In genomic region chrX:139446832-139447231, GRCh38 we compare ENCODE assay signal across 30 cellular contexts.
"Had no signal": no experiment of that assay in that cellular context is flagged by ENCODE, and none has a peak within 500 bp of the region (broad histone marks: within the 10 kb centered on the region; RNA-seq: fewer than 3 reads in every experiment).

No MANE protein-coding gene starts in this region.

- H3K4me3 ChIP-seq: adrenal gland, body of pancreas, breast epithelium had no signal

- DNase-seq: activated CD4-positive, alpha-beta memory T cell treated with anti-CD3 and anti-CD28 coated beads, Interleukin-2, amount 10 ng/mL, durations not matched to agents 7 days and 5 days; activated CD4-positive, alpha-beta T cell treated with anti-CD3 and anti-CD28 coated beads for 1 hour; activated CD4-positive, alpha-beta T cell treated with anti-CD3 and anti-CD28 coated beads for 36 hours; activated CD4-positive, alpha-beta T cell treated with anti-CD3 and anti-CD28 coated beads for 48 hours; activated CD4-positive, alpha-beta T cell treated with anti-CD3 and anti-CD28 coated beads, Interleukin-2, amount 10 ng/mL, durations not matched to agents 7 days and 5 days; activated CD4-positive, alpha-beta T cell treated with anti-CD3 and anti-CD28 coated beads, Interleukin-2, amount 50 U/mL, for 48 hours; activated CD4-positive, CD25-positive, alpha-beta regulatory T cell; activated CD8-positive, alpha-beta memory T cell treated with anti-CD3 and anti-CD28 coated beads for 24 hours; activated CD8-positive, alpha-beta memory T cell treated with anti-CD3 and anti-CD28 coated beads, Interleukin-2, amount 10 ng/mL, durations not matched to agents 7 days and 5 days; activated CD8-positive, alpha-beta memory T cell treated with anti-CD3 and anti-CD28 coated beads, Interleukin-2, amount 50 U/mL, for 48 hours; activated CD8-positive, alpha-beta T cell treated with anti-CD3 and anti-CD28 coated beads, Interleukin-2, amount 10 ng/mL, durations not matched to agents 7 days and 5 days; activated effector memory CD4-positive, alpha-beta T cell treated with anti-CD3 and anti-CD28 coated beads, Interleukin-2, amount 50 U/mL, for 16 hours; activated naive CD4-positive, alpha-beta T cell; activated naive CD4-positive, alpha-beta T cell treated with anti-CD3 and anti-CD28 coated beads for 36 hours; activated naive CD4-positive, alpha-beta T cell treated with anti-CD3 and anti-CD28 coated beads, Interleukin-2, amount 50 U/mL, for 16 hours; activated naive CD8-positive, alpha-beta T cell treated with anti-CD3 and anti-CD28 coated beads for 36 hours; activated T-cell treated with anti-CD3 and anti-CD28 coated beads, Interleukin-2, amount 50 U/mL, for 24 hours; activated T-cell treated with anti-CD3 and anti-CD28 coated beads, Interleukin-2, amount 50 U/mL, for 48 hours; adrenal gland; amniotic stem cell; aorta; body of pancreas; brain microvascular endothelial cell; central memory CD4-positive, alpha-beta T cell; T-helper 1 cell; T-helper 2 cell; T-helper 9 cell had no signal

- H3K27me3 ChIP-seq: body of pancreas, brain microvascular endothelial cell had no signal

- ATAC-seq: activated CD4-positive, alpha-beta T cell treated with anti-CD3 and anti-CD28 coated beads for 36 hours; activated CD4-positive, CD25-positive, alpha-beta regulatory T cell treated with anti-CD3 and anti-CD28 coated beads, Interleukin-2, amount 50 U/mL, for 24 hours; activated CD8-positive, alpha-beta memory T cell treated with anti-CD3 and anti-CD28 coated beads, Interleukin-2, amount 10 ng/mL, durations not matched to agents 7 days and 5 days; activated CD8-positive, alpha-beta T cell treated with anti-CD3 and anti-CD28 coated beads, Interleukin-2, amount 10 ng/mL, durations not matched to agents 7 days and 5 days; activated naive CD4-positive, alpha-beta T cell treated with anti-CD3 and anti-CD28 coated beads, Interleukin-2, amount 50 U/mL, for 72 hours; body of pancreas had no signal

- H3K36me3 ChIP-seq: adrenal gland, brain microvascular endothelial cell, breast epithelium had no signal
